20 cellular contexts compared by ENCODE assay signal in the genomic region with DNA sequence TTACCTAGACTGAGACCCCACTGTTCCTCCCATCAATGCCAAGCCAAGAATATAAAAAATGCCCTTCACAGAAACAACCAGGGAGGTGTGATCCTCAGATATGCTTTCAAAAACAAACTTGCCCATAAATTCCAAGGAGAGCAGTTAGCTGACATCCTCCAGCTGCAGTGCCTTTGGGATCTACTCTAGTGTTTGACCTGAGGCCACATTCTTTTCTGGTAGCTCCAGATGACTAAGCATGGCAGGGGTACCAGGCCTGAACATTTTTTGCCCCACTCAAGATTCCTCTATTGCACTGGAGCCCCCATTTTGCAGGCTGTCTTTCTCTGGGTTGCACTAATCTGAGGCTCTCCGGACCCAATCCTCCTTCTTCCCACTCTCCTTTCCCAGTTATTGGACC. TPM values are rescaled to one million over a fixed set of nuclear protein-coding genes. Genes with fewer than 3 reads are reported as not detected.
"Had no signal": no experiment of that assay in that cellular context is flagged by ENCODE, and none has a peak within 500 bp of the region (broad histone marks: within the 10 kb centered on the region; RNA-seq: fewer than 3 reads in every experiment).

No MANE protein-coding gene starts in this region.

- DNase-seq: activated CD4-positive, alpha-beta memory T cell treated with anti-CD3 and anti-CD28 coated beads, Interleukin-2, amount 10 ng/mL, durations not matched to agents 7 days and 5 days; activated CD4-positive, alpha-beta T cell treated with anti-CD3 and anti-CD28 coated beads for 48 hours; activated CD4-positive, CD25-positive, alpha-beta regulatory T cell; activated naive CD4-positive, alpha-beta T cell treated with anti-CD3 and anti-CD28 coated beads, Interleukin-2, amount 50 U/mL, for 16 hours; activated T-cell treated with anti-CD3 and anti-CD28 coated beads, Interleukin-2, amount 50 U/mL, for 24 hours; cerebellar nuclear complex; dermis blood vessel endothelial cell; effector memory CD8-positive, alpha-beta T cell; gastrocnemius medialis; head of caudate nucleus; naive thymus-derived CD8-positive, alpha-beta T cell; sigmoid colon; spleen; stimulated activated naive CD4-positive, alpha-beta T cell treated with Interleukin-2 at 50 U/mL for 16 hours; T1000; thyroid gland had no signal

- H2AFZ ChIP-seq: parathyroid adenoma had no signal

- H3K27ac ChIP-seq: ascending aorta, gastrocnemius medialis, parathyroid adenoma, sigmoid colon, spleen, thyroid gland had no signal

- H3K27me3 ChIP-seq: ascending aorta, gastrocnemius medialis, sigmoid colon, spleen, thyroid gland had no signal

- H3K36me3 Mint-ChIP-seq: memory B cell had no signal

- H3K4me3 ChIP-seq: ascending aorta, gastrocnemius medialis, sigmoid colon, spleen, thyroid gland had no signal

- H3K4me3 Mint-ChIP-seq: activated CD4-positive, alpha-beta memory T cell treated with anti-CD3 and anti-CD28 coated beads, Interleukin-2, amount 10 ng/mL, durations not matched to agents 7 days and 5 days; activated T-cell treated with anti-CD3 and anti-CD28 coated beads, Interleukin-2, amount 50 U/mL, for 24 hours; effector memory CD8-positive, alpha-beta T cell; memory B cell; naive thymus-derived CD8-positive, alpha-beta T cell had no signal

- H3K4me1 ChIP-seq: ascending aorta, gastrocnemius medialis, sigmoid colon, thyroid gland had no signal

- H3K36me3 ChIP-seq: ascending aorta, gastrocnemius medialis, sigmoid colon, spleen, thyroid gland had no signal

- H3K79me2 ChIP-seq: parathyroid adenoma had no signal

- H3K9me3 Mint-ChIP-seq: activated CD4-positive, alpha-beta memory T cell treated with anti-CD3 and anti-CD28 coated beads, Interleukin-2, amount 10 ng/mL, durations not matched to agents 7 days and 5 days; memory B cell had no signal

- H3K27ac Mint-ChIP-seq: activated CD4-positive, alpha-beta memory T cell treated with anti-CD3 and anti-CD28 coated beads, Interleukin-2, amount 10 ng/mL, durations not matched to agents 7 days and 5 days; activated T-cell treated with anti-CD3 and anti-CD28 coated beads, Interleukin-2, amount 50 U/mL, for 24 hours; effector memory CD8-positive, alpha-beta T cell; memory B cell; naive thymus-derived CD8-positive, alpha-beta T cell had no signal

- H3K4me1 Mint-ChIP-seq: memory B cell; naive thymus-derived CD8-positive, alpha-beta T cell had no signal

- ATAC-seq: effector memory CD8-positive, alpha-beta T cell; gastrocnemius medialis; naive thymus-derived CD8-positive, alpha-beta T cell had no signal

RNA-seq across cellular contexts. Expression of a gene that starts 27.9 kb away (rescaled TPM):
- total RNA-seq: activated CD4-positive, alpha-beta memory T cell treated with anti-CD3 and anti-CD28 coated beads, Interleukin-2, amount 10 ng/mL, durations not matched to agents 7 days and 5 days; dermis blood vessel endothelial cell; naive thymus-derived CD8-positive, alpha-beta T cell; T-helper 1 cell treated with Interleukin-12 subunit alpha and Interleukin-12 subunit beta and Interleukin-4 antibody, amounts not matched to agents 30 ng/mL and 1 ng/mL, for 36 hours had no signal
- polyA plus RNA-seq: naive thymus-derived CD8-positive, alpha-beta T cell had no signal
